Comparison of ENCODE assay signal across 1 cellular context in the genomic region with DNA sequence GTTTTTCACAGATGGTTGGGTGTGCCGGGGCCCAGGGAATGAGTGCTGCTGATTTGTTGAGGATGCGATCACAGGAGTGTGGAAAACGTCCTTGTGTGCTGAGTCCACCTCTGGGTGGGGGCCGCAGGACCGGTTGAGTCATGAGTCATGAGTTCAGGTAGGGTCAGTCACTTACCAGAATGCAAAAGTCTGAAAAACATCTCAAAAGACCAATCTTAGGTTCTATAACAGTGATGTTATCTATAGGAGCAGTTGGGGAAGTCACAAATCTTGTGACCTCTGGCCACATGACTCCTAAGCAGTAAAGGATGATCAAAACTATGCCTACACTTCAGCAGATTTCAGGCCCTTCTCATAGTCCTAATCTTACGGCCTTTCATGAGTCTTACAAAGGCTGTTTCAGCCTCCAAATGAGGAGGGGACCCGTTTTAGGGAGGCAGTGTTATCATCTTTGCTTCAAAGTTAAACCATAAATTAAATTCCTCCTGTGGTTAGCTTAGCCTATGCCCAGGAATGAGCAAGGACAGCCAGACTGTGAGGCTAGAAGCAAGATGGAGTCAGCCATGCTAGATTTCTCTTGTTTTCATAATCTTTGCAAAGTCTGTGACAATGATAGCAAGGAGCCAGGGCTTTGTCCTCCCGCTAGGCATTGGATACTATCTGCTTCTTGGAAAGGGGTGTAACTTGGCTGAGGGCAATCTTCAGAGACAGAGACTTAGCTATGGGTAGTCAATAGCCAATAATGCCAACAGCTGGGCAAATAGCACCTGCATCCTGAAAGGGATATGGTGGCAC.
TF ChIP-seq lines count a peak whose summit lies in the region.

No MANE protein-coding gene starts in this region.

TF ChIP-seq in K562, 482 proteins besides CTCF, POLR2A, EP300 and RAD21 (continued from another document and continues in another):
- TF ChIP-seq, protein P1, sequence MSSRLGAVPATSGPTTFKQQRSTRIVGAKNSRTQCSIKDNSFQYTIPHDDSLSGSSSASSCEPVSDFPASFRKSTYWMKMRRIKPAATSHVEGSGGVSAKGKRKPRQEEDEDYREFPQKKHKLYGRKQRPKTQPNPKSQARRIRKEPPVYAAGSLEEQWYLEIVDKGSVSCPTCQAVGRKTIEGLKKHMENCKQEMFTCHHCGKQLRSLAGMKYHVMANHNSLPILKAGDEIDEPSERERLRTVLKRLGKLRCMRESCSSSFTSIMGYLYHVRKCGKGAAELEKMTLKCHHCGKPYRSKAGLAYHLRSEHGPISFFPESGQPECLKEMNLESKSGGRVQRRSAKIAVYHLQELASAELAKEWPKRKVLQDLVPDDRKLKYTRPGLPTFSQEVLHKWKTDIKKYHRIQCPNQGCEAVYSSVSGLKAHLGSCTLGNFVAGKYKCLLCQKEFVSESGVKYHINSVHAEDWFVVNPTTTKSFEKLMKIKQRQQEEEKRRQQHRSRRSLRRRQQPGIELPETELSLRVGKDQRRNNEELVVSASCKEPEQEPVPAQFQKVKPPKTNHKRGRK (tag; IDR thresholded peaks at IDR 0.05), result no peak
- TF ChIP-seq, protein P2, sequence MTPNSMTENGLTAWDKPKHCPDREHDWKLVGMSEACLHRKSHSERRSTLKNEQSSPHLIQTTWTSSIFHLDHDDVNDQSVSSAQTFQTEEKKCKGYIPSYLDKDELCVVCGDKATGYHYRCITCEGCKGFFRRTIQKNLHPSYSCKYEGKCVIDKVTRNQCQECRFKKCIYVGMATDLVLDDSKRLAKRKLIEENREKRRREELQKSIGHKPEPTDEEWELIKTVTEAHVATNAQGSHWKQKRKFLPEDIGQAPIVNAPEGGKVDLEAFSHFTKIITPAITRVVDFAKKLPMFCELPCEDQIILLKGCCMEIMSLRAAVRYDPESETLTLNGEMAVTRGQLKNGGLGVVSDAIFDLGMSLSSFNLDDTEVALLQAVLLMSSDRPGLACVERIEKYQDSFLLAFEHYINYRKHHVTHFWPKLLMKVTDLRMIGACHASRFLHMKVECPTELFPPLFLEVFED (CRISPR knock-in tag; conservative IDR thresholded peaks at IDR 0.05), result no peak
- TF ChIP-seq ATF7 (IDR thresholded peaks at IDR 0.05) (peak; percentile 38; the same call in 1 of the 2 replicates), RCOR1 (IDR thresholded peaks at IDR 0.05; ENCODE audit: borderline replicate concordance in 1 of 2, low read depth in 2 of 2, low read length in 2 of 2) (peak in 1 of 2 experiments; percentile 44; a peak in 1 of 4 replicates), ILF3 (IDR thresholded peaks at IDR 0.05; ENCODE audit: borderline replicate concordance) (no peak), CTBP1 (IDR thresholded peaks at IDR 0.05; ENCODE audit: borderline replicate concordance) (peak; percentile 67; the same call in 1 of the 2 replicates), PHB2 (IDR thresholded peaks at IDR 0.05; ENCODE audit: low read depth) (no peak), ZNF121 (CRISPR knock-in tag; conservative IDR thresholded peaks at IDR 0.05) (no peak), ZNF175 (CRISPR knock-in tag; IDR thresholded peaks at IDR 0.05; ENCODE audit: low read depth) (peak; percentile 94), ZNF282 (CRISPR knock-in tag; IDR thresholded peaks at IDR 0.05) (no peak), SMAD4 (CRISPR knock-in tag; conservative IDR thresholded peaks at IDR 0.05) (peak; percentile 51; the same call in 1 of the 2 replicates), HDAC1 (IDR thresholded peaks at IDR 0.05) (no peak), POU5F1 (IDR thresholded peaks at IDR 0.05; ENCODE audit: borderline replicate concordance, low read depth, low read length, partially characterized antibody) (no peak), ATF1 (CRISPR knock-in tag; IDR thresholded peaks at IDR 0.05) (no peak), ATF1 (tag; IDR thresholded peaks at IDR 0.05) (0 out of 2 replicates have a peak, but pooled peaks have one; percentile 23), BCL6 (CRISPR knock-in tag; IDR thresholded peaks at IDR 0.05) (peak; percentile 86), TAF7 (tag; IDR thresholded peaks at IDR 0.05) (peak; percentile 78), MECOM (CRISPR knock-in tag; IDR thresholded peaks at IDR 0.05) (no peak), NFIX (CRISPR knock-in tag; IDR thresholded peaks at IDR 0.05; ENCODE audit: low read depth) (no peak), ZNF584 (CRISPR knock-in tag; IDR thresholded peaks at IDR 0.05; ENCODE audit: low read depth) (peak; percentile 69; the same call in 1 of the 2 replicates), ZNF23 (CRISPR knock-in tag; IDR thresholded peaks at IDR 0.05) (0 out of 2 replicates have a peak, but pooled peaks have one; percentile 37), KAT7 (CRISPR knock-in tag; IDR thresholded peaks at IDR 0.05; ENCODE audit: borderline replicate concordance) (no peak), SP2 (IDR thresholded peaks at IDR 0.05; ENCODE audit: extremely low read depth, low read depth, low read length, poor library complexity, severe bottlenecking) (no peak), ZNF140 (CRISPR knock-in tag; IDR thresholded peaks at IDR 0.05) (no peak), SMC3 (conservative IDR thresholded peaks at IDR 0.05; ENCODE audit: insufficient read depth, low read depth, low read length) (no peak), GATA2 (CRISPR knock-in tag; IDR thresholded peaks at IDR 0.05) (no peak), SIN3A (IDR thresholded peaks at IDR 0.05; ENCODE audit: borderline replicate concordance in 2 of 2, control insufficient read depth in 1 of 2, low read depth in 2 of 2, low read length in 2 of 2) (no peak), RFX5 (IDR thresholded peaks at IDR 0.05; ENCODE audit: low read depth, low read length) (no peak), E2F3 (CRISPR knock-in tag; IDR thresholded peaks at IDR 0.05) (0 out of 2 replicates have a peak, but pooled peaks have one; percentile 31), ARHGAP35 (IDR thresholded peaks at IDR 0.05; ENCODE audit: partially characterized antibody) (no peak), MAZ (CRISPR knock-in tag; conservative IDR thresholded peaks at IDR 0.05 in 1 of 2, IDR thresholded peaks at IDR 0.05 in 1 of 2) (no peak; a peak in 1 of 4 replicates), ZC3H11A (IDR thresholded peaks at IDR 0.05; ENCODE audit: low read depth, low read length) (no peak), L3MBTL2 (IDR thresholded peaks at IDR 0.05) (peak; percentile 52), NR2C2 (CRISPR knock-in tag; IDR thresholded peaks at IDR 0.05) (no peak), NR2C2 (tag; IDR thresholded peaks at IDR 0.05) (peak; percentile 79), ZNF134 (CRISPR knock-in tag; conservative IDR thresholded peaks at IDR 0.05) (peak; percentile 72), ZNF589 (CRISPR knock-in tag; IDR thresholded peaks at IDR 0.05; ENCODE audit: low read depth) (peak; percentile 89; the same call in 1 of the 2 replicates), RBM25 (IDR thresholded peaks at IDR 0.05; ENCODE audit: low read depth, low read length, severe bottlenecking) (no peak), HNRNPUL1 (IDR thresholded peaks at IDR 0.05; ENCODE audit: low read length) (no peak), CBX8 (IDR thresholded peaks at IDR 0.05; ENCODE audit: borderline replicate concordance, extremely low read depth, low read depth, low read length, poor library complexity, severe bottlenecking) (no peak), ZNF707 (CRISPR knock-in tag; conservative IDR thresholded peaks at IDR 0.05) (0 out of 2 replicates have a peak, but pooled peaks have one; percentile 51), KLF6 (CRISPR knock-in tag; IDR thresholded peaks at IDR 0.05; ENCODE audit: borderline replicate concordance) (peak; percentile 96), MIER1 (IDR thresholded peaks at IDR 0.05; ENCODE audit: low read depth) (no peak), SMAD2 (IDR thresholded peaks at IDR 0.05; ENCODE audit: low read depth, low read length) (no peak), ZNF668 (CRISPR knock-in tag; IDR thresholded peaks at IDR 0.05) (no peak), KDM2B (CRISPR knock-in tag; IDR thresholded peaks at IDR 0.05) (no peak), PTRF (tag; IDR thresholded peaks at IDR 0.05) (peak; percentile 91), ZNF561 (CRISPR knock-in tag; conservative IDR thresholded peaks at IDR 0.05) (no peak), ASH1L (IDR thresholded peaks at IDR 0.05; ENCODE audit: borderline replicate concordance, low read depth, partially characterized antibody) (no peak), NR2C1 (IDR thresholded peaks at IDR 0.05) (no peak), NR2C1 (tag; IDR thresholded peaks at IDR 0.05) (peak; percentile 80), ESRRB (CRISPR knock-in tag; IDR thresholded peaks at IDR 0.05; ENCODE audit: borderline replicate concordance) (no peak), RFX1 (IDR thresholded peaks at IDR 0.05) (no peak), ZNF239 (CRISPR knock-in tag; IDR thresholded peaks at IDR 0.05) (peak; percentile 88)
- TF ChIP-seq, protein P3, sequence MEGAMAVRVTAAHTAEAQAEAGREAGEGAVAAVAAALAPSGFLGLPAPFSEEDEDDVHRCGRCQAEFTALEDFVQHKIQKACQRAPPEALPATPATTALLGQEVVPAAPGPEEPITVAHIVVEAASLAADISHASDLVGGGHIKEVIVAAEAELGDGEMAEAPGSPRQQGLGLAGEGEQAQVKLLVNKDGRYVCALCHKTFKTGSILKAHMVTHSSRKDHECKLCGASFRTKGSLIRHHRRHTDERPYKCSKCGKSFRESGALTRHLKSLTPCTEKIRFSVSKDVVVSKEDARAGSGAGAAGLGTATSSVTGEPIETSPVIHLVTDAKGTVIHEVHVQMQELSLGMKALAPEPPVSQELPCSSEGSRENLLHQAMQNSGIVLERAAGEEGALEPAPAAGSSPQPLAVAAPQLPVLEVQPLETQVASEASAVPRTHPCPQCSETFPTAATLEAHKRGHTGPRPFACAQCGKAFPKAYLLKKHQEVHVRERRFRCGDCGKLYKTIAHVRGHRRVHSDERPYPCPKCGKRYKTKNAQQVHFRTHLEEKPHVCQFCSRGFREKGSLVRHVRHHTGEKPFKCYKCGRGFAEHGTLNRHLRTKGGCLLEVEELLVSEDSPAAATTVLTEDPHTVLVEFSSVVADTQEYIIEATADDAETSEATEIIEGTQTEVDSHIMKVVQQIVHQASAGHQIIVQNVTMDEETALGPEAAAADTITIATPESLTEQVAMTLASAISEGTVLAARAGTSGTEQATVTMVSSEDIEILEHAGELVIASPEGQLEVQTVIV (CRISPR knock-in tag; IDR thresholded peaks at IDR 0.05; ENCODE audit: borderline replicate concordance), result peak; percentile 76; the same call in 1 of the 2 replicates
- TF ChIP-seq, protein P4, sequence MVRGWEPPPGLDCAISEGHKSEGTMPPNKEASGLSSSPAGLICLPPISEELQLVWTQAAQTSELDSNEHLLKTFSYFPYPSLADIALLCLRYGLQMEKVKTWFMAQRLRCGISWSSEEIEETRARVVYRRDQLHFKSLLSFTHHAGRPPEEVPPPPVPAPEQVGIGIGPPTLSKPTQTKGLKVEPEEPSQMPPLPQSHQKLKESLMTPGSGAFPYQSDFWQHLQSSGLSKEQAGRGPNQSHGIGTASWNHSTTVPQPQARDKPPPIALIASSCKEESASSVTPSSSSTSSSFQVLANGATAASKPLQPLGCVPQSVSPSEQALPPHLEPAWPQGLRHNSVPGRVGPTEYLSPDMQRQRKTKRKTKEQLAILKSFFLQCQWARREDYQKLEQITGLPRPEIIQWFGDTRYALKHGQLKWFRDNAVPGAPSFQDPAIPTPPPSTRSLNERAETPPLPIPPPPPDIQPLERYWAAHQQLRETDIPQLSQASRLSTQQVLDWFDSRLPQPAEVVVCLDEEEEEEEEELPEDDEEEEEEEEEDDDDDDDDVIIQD (CRISPR knock-in tag; IDR thresholded peaks at IDR 0.05), result peak; percentile 91
- TF ChIP-seq, protein P5, sequence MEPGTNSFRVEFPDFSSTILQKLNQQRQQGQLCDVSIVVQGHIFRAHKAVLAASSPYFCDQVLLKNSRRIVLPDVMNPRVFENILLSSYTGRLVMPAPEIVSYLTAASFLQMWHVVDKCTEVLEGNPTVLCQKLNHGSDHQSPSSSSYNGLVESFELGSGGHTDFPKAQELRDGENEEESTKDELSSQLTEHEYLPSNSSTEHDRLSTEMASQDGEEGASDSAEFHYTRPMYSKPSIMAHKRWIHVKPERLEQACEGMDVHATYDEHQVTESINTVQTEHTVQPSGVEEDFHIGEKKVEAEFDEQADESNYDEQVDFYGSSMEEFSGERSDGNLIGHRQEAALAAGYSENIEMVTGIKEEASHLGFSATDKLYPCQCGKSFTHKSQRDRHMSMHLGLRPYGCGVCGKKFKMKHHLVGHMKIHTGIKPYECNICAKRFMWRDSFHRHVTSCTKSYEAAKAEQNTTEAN (CRISPR knock-in tag; IDR thresholded peaks at IDR 0.05), result no peak
- TF ChIP-seq, protein P6, sequence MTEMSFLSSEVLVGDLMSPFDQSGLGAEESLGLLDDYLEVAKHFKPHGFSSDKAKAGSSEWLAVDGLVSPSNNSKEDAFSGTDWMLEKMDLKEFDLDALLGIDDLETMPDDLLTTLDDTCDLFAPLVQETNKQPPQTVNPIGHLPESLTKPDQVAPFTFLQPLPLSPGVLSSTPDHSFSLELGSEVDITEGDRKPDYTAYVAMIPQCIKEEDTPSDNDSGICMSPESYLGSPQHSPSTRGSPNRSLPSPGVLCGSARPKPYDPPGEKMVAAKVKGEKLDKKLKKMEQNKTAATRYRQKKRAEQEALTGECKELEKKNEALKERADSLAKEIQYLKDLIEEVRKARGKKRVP (CRISPR knock-in tag; IDR thresholded peaks at IDR 0.05), result peak; percentile 73
- TF ChIP-seq, protein P7, sequence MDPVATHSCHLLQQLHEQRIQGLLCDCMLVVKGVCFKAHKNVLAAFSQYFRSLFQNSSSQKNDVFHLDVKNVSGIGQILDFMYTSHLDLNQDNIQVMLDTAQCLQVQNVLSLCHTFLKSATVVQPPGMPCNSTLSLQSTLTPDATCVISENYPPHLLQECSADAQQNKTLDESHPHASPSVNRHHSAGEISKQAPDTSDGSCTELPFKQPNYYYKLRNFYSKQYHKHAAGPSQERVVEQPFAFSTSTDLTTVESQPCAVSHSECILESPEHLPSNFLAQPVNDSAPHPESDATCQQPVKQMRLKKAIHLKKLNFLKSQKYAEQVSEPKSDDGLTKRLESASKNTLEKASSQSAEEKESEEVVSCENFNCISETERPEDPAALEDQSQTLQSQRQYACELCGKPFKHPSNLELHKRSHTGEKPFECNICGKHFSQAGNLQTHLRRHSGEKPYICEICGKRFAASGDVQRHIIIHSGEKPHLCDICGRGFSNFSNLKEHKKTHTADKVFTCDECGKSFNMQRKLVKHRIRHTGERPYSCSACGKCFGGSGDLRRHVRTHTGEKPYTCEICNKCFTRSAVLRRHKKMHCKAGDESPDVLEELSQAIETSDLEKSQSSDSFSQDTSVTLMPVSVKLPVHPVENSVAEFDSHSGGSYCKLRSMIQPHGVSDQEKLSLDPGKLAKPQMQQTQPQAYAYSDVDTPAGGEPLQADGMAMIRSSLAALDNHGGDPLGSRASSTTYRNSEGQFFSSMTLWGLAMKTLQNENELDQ (CRISPR knock-in tag; IDR thresholded peaks at IDR 0.05; ENCODE audit: borderline replicate concordance), result no peak
- TF ChIP-seq, protein P8, sequence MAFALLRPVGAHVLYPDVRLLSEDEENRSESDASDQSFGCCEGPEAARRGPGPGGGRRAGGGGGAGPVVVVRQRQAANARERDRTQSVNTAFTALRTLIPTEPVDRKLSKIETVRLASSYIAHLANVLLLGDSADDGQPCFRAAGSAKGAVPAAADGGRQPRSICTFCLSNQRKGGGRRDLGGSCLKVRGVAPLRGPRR (CRISPR knock-in tag; IDR thresholded peaks at IDR 0.05), result peak; percentile 36; the same call in 1 of the 2 replicates
- TF ChIP-seq, protein P9, sequence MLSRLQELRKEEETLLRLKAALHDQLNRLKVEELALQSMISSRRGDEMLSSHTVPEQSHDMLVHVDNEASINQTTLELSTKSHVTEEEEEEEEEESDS (CRISPR knock-in tag; IDR thresholded peaks at IDR 0.05), result no peak
- TF ChIP-seq, protein P10, sequence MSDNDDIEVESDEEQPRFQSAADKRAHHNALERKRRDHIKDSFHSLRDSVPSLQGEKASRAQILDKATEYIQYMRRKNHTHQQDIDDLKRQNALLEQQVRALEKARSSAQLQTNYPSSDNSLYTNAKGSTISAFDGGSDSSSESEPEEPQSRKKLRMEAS (CRISPR knock-in tag; IDR thresholded peaks at IDR 0.05), result no peak
